Comparison of ENCODE assay signal across 25 cellular contexts in the genomic region with DNA sequence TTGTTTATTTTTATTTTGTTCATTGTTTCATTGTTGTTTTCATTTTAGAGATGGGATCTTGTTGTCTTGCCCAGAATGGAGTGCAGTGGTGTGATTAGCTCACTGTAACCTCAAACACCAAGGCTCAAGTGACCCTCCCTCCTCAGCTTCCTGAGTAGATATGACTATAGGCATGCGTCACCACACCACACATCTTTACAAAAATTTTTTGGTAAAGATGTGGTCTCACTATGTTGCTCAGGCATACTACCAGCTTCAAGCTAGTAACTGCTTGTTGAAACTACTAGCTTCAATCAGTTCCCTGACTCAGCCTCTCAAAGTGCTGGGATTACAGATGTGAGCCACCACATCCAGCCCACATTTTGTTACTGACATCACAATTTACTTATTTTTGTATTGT. TPM values are rescaled to one million over a fixed set of nuclear protein-coding genes. Genes with fewer than 3 reads are reported as not detected.
DNase-seq lines count a peak whose midpoint lies in the region; ATAC-seq, FAIRE-seq and TF ChIP-seq lines count a peak whose summit lies in the region.
"Had no signal": no experiment of that assay in that cellular context is flagged by ENCODE, and none has a peak within 500 bp of the region (broad histone marks: within the 10 kb centered on the region; RNA-seq: fewer than 3 reads in every experiment).

No MANE protein-coding gene starts in this region.

- no peaks in the 10 kb centered on the region for H3F3A ChIP-seq in PC-3 (ENCODE audit: low read length, unreplicated experiment)

- POLR2A ChIA-PET in PC-3 (lab: Charles Lee; ENCODE audit: unreplicated experiment) (no interaction called here), GM12878 (lab: Charles Lee) (no interaction called here)

- H3K36me3 ChIP-seq in PC-3 (ENCODE audit: low read depth, low read length) (no peaks in the 10 kb centered on the region), GM12878 (ENCODE audit: control insufficient read depth in 2 of 2, insufficient read depth in 2 of 2, low read length in 1 of 2) (no peaks in the 10 kb centered on the region)
- H3K36me3 ChIP-seq: HAP-1, Peyer's patch had no signal

- no peak for TF ChIP-seq CTCF in PC-3 (conservative IDR thresholded peaks at IDR 0.05; ENCODE audit: low read depth, low read length)
- TF ChIP-seq CTCF in GM12878 (IDR thresholded peaks at IDR 0.05 in 2 of 3, conservative IDR thresholded peaks at IDR 0.05 in 1 of 3; ENCODE audit: control insufficient read depth in 2 of 3, extremely low read depth in 1 of 3, insufficient read depth in 1 of 3, low read depth in 3 of 3, low read length in 3 of 3), result no peak

- H2AFZ ChIP-seq in PC-3 (ENCODE audit: low read length) (no peak overlapping the region), GM12878 (ENCODE audit: control insufficient read depth, low read depth, low read length) (no peak overlapping the region)

- H3K9me3 Mint-ChIP-seq in activated naive CD4-positive, alpha-beta T cell treated with anti-CD3 and anti-CD28 coated beads, Interleukin-2, amount 50 U/mL, for 72 hours, result peaks cover 7 to 12% of the 10 kb centered on the region in 2 donors
- peaks cover 8% of the 10 kb centered on the region for H3K9me3 Mint-ChIP-seq in activated naive CD4-positive, alpha-beta T cell treated with anti-CD3 and anti-CD28 coated beads for 36 hours

- intact Hi-C loops in activated naive CD4-positive, alpha-beta T cell treated with anti-CD3 and anti-CD28 coated beads for 36 hours (cut with micrococcal nuclease), result no loop called here
- intact Hi-C loops in PC-3 (cut with micrococcal nuclease), result no loop called here
- intact Hi-C loops in GM12878 (cut with micrococcal nuclease; ENCODE audit: unreplicated experiment), result no loop called here

- DNase-seq in activated naive CD4-positive, alpha-beta T cell treated with anti-CD3 and anti-CD28 coated beads, Interleukin-2, amount 50 U/mL, for 72 hours (ENCODE audit: low spot score in 2 of 2), result no peak
- no peak for DNase-seq in activated naive CD4-positive, alpha-beta T cell treated with anti-CD3 and anti-CD28 coated beads for 36 hours
- DNase-seq in PC-3 (peak; percentile 53), GM12878 (ENCODE audit: low read depth, low spot score) (no peak), NCI-H2196 (lab: John Stamatoyannopoulos, UW; ENCODE audit: unreplicated experiment) (no peak)
- no peak for DNase-seq in activated CD8-positive, alpha-beta memory T cell treated with anti-CD3 and anti-CD28 coated beads for 24 hours
- DNase-seq: Calu3, DMS79 treated with DMSO at 0.1 percent for 48 hours, GOT3, HFFc6, KBM-7, MM.1S, NCI-H2029 treated with DMSO at 0.1 percent for 48 hours, NCI-H2227 treated with DMSO at 0.1 percent for 48 hours, NCI-H526 treated with DMSO at 0.1 percent for 48 hours, Peyer's patch, SK-N-SH had no signal

- no TSS peak for BruUV-seq in PC-3 (replicated peaks; lab: Mats Ljungman, UMichigan)
- no TSS peak for BruUV-seq in GM12878 (replicated peaks; lab: Mats Ljungman, UMichigan)

- H3K4me3 Mint-ChIP-seq in activated naive CD4-positive, alpha-beta T cell treated with anti-CD3 and anti-CD28 coated beads for 36 hours, result no peak overlapping the region
- H3K4me3 Mint-ChIP-seq: HFFc6 had no signal

- CTCF ChIA-PET in activated naive CD4-positive, alpha-beta T cell treated with anti-CD3 and anti-CD28 coated beads for 36 hours (lab: Charles Lee), result no interaction called here
- CTCF ChIA-PET in PC-3 (lab: Charles Lee) (no interaction called here), GM12878 (lab: Yijun Ruan, JAX) (no interaction called here)

- no peak for TF ChIP-seq RAD21 in GM12878 (IDR thresholded peaks at IDR 0.05; ENCODE audit: insufficient read depth, low read depth, low read length)

- no peak for FAIRE-seq in GM12878 (lab: Jason Lieb, UNC)
- FAIRE-seq: GM18507 had no signal

- no peak overlapping the region for H3K27ac Mint-ChIP-seq in activated naive CD4-positive, alpha-beta T cell treated with anti-CD3 and anti-CD28 coated beads, Interleukin-2, amount 50 U/mL, for 72 hours
- H3K27ac Mint-ChIP-seq in activated naive CD4-positive, alpha-beta T cell treated with anti-CD3 and anti-CD28 coated beads for 36 hours, result no peak overlapping the region
- H3K27ac Mint-ChIP-seq: HFFc6 had no signal

- no peak overlapping the region for H3K9ac ChIP-seq in PC-3 (ENCODE audit: low read length)
- H3K9ac ChIP-seq in GM12878 (ENCODE audit: control insufficient read depth, insufficient read depth, low read length), result no peak overlapping the region
- H3K9ac ChIP-seq: SK-N-SH had no signal

- RAD21 ChIA-PET in GM12878 (lab: Charles Lee; ENCODE audit: unreplicated experiment), result no interaction called here

- no peaks in the 10 kb centered on the region for H3K4me1 Mint-ChIP-seq in activated naive CD4-positive, alpha-beta T cell treated with anti-CD3 and anti-CD28 coated beads for 36 hours (ENCODE audit: low read depth)

- SMC1A ChIA-PET in GM12878 (lab: Charles Lee; ENCODE audit: uncharacterized antibody, unreplicated experiment), result interaction anchor here (0.6 kb wide), 1 partner anchor 135 kb away, joined by 4 read pairs; no protein-coding TSS in a partner anchor

- H3K79me2 ChIP-seq in PC-3 (ENCODE audit: low read length) (no peaks in the 10 kb centered on the region), GM12878 (ENCODE audit: control insufficient read depth, insufficient read depth, low read length) (no peaks in the 10 kb centered on the region)

- no peaks in the 10 kb centered on the region for H4K20me1 ChIP-seq in PC-3 (ENCODE audit: low read length)
- no peaks in the 10 kb centered on the region for H4K20me1 ChIP-seq in GM12878 (ENCODE audit: control insufficient read depth, insufficient read depth)

- no peak overlapping the region for H3K4me3 ChIP-seq in PC-3 (ENCODE audit: low read length)
- no peak overlapping the region for H3K4me3 ChIP-seq in GM12878
- H3K4me3 ChIP-seq: HAP-1, Peyer's patch had no signal

- no peak overlapping the region for H3K27ac ChIP-seq in PC-3 (ENCODE audit: low read length)
- no peak overlapping the region for H3K27ac ChIP-seq in GM12878 (ENCODE audit: control insufficient read depth, insufficient read depth)
- H3K27ac ChIP-seq: Peyer's patch had no signal

- no peak overlapping the region for H3K4me2 ChIP-seq in PC-3 (ENCODE audit: low read length)
- H3K4me2 ChIP-seq in GM12878 (ENCODE audit: control insufficient read depth, insufficient read depth), result no peak overlapping the region
- H3K4me2 ChIP-seq: SK-N-SH had no signal

- TF ChIP-seq POLR2A in GM12878 (IDR thresholded peaks at IDR 0.05; ENCODE audit: low read depth, low read length), result no peak

- ATAC-seq in activated naive CD4-positive, alpha-beta T cell treated with anti-CD3 and anti-CD28 coated beads, Interleukin-2, amount 50 U/mL, for 72 hours, result peak; percentile 32 to 39
- ATAC-seq in PC-3, result no peak
- peak; percentile 53 for ATAC-seq in GM12878
- ATAC-seq in GM19463 (IDR thresholded peaks at IDR 0.05; ENCODE audit: unreplicated experiment), result no peak

- in situ Hi-C loops in GM12878 (cut with MboI), result no loop called here

- peaks cover 0 to 10% of the 10 kb centered on the region in 2 donors for H3K36me3 Mint-ChIP-seq in activated naive CD4-positive, alpha-beta T cell treated with anti-CD3 and anti-CD28 coated beads, Interleukin-2, amount 50 U/mL, for 72 hours
- H3K36me3 Mint-ChIP-seq in activated naive CD4-positive, alpha-beta T cell treated with anti-CD3 and anti-CD28 coated beads for 36 hours (ENCODE audit: low read depth), result no peaks in the 10 kb centered on the region

- H3K4me1 ChIP-seq in PC-3 (ENCODE audit: insufficient read depth, low read length) (no peaks in the 10 kb centered on the region), GM12878 (ENCODE audit: control insufficient read depth, insufficient read depth, low read length) (no peaks in the 10 kb centered on the region)
- H3K4me1 ChIP-seq: HAP-1, Peyer's patch had no signal

- H3K27me3 Mint-ChIP-seq in activated naive CD4-positive, alpha-beta T cell treated with anti-CD3 and anti-CD28 coated beads for 36 hours (ENCODE audit: low read depth), result peaks cover 5% of the 10 kb centered on the region

- no peak for TF ChIP-seq EP300 in GM12878 (IDR thresholded peaks at IDR 0.05; ENCODE audit: borderline replicate concordance in 1 of 2, control insufficient read depth in 1 of 2, low read depth in 2 of 2, low read length in 2 of 2)

- WGBS in GM12878 (ENCODE audit: insufficient coverage, insufficient replicate concordance, low lambda C conversion rate, missing lambda C conversion rate), result 0% methylated on average over 1 of the region's 1 CpG

- H3K27me3 ChIP-seq in PC-3 (ENCODE audit: low read length) (peaks cover 2% of the 10 kb centered on the region; the same call in 1 of the 2 replicates), GM12878 (replicated peaks in 1 of 2; ENCODE audit: control insufficient read depth in 2 of 2, insufficient read depth in 2 of 2, low read length in 1 of 2) (no peaks in the 10 kb centered on the region)
- H3K27me3 ChIP-seq: Peyer's patch had no signal

- no peaks in the 10 kb centered on the region for H3K9me2 ChIP-seq in PC-3 (replicated peaks; ENCODE audit: low read length)
- H3K9me2 ChIP-seq: SK-N-SH had no signal

- H3K9me3 ChIP-seq in PC-3 (ENCODE audit: low read length) (no peaks in the 10 kb centered on the region), GM12878 (replicated peaks; ENCODE audit: control insufficient read depth, insufficient read depth, low read length) (no peaks in the 10 kb centered on the region)
- H3K9me3 ChIP-seq: HAP-1, Peyer's patch, SK-N-SH had no signal

TF ChIP-seq in GM12878, 131 proteins besides CTCF, POLR2A, EP300 and RAD21 (continues in another document):
- TF ChIP-seq SUZ12 (IDR thresholded peaks at IDR 0.05; ENCODE audit: unreplicated experiment) (no peak), SRF (IDR thresholded peaks at IDR 0.05; ENCODE audit: low read depth in 2 of 2, low read length in 2 of 2) (no peak)

RNA-seq across cellular contexts. Expression of gene FAM237A, which starts 14.8 kb away (rescaled TPM):
- not detected for total RNA-seq in activated naive CD4-positive, alpha-beta T cell treated with anti-CD3 and anti-CD28 coated beads, Interleukin-2, amount 50 U/mL, for 72 hours
- total RNA-seq in activated naive CD4-positive, alpha-beta T cell treated with anti-CD3 and anti-CD28 coated beads for 36 hours, result not detected
- total RNA-seq in PC-3 (2014; rRNA removed) (not detected in 2 replicates), GM12878 (2014; rRNA removed) (not detected in 2 replicates), GM12878 (2014; rRNA removed; fragmentation: Illumina TruSeq; extraction: Trizol) (not detected in 2 replicates), GM12878 (2021) (not detected in 2 replicates)
- not detected in 2 replicates for total RNA-seq in GM12878 (2013; cell fraction: nucleolus; rRNA removed)
- not detected for polyA plus RNA-seq in GM12878 (2011; ENCODE audit: low read depth)
- polyA plus RNA-seq in GM12878 (2011; rRNA removed) (not detected in 2 replicates), GM12878 (2014; fragmentation: Illumina TruSeq; extraction: Trizol) (not detected in 2 replicates), GM12878 (2014; fragmentation: Nextera tagmentation; extraction: Ambion mirVana) (not detected), GM12878 (2014; rRNA removed) (not detected in 2 replicates), GM12878 (2016; fragmentation: Nextera tagmentation; extraction: Ambion mirVana) (not detected)
- not detected in 2 replicates for polyA plus RNA-seq in GM12878 (2011; cell fraction: cytosol; rRNA removed)
- not detected in 2 replicates for polyA plus RNA-seq in GM12878 (2011; cell fraction: nucleus; rRNA removed)
- not detected in 2 replicates for polyA plus RNA-seq in GM12878 (2012)
- polyA minus RNA-seq in GM12878 (2011; rRNA and poly(A)+ RNA removed), result not detected in 2 replicates
- not detected in 2 replicates for polyA minus RNA-seq in GM12878 (2011; cell fraction: cytosol; rRNA and poly(A)+ RNA removed)
- not detected in 2 replicates for polyA minus RNA-seq in GM12878 (2011; cell fraction: nucleus; rRNA and poly(A)+ RNA removed)
- total RNA-seq: A172, Calu3, HFFc6, LHCN-M2, NCI-H460, OCI-LY7, Peyer's patch had no signal
- polyA plus RNA-seq: BJ, SK-N-SH had no signal

Comparison
In these comparisons a context has a peak if more than half of its experiments do, and no peak if none do; other contexts are left out.
1. ATAC-seq: peak in activated naive CD4-positive, alpha-beta T cell treated with anti-CD3 and anti-CD28 coated beads, Interleukin-2, amount 50 U/mL, for 72 hours (2 of 2) and GM12878 (single experiment); none in PC-3 (single experiment) and GM19463 (single experiment).